ENCODE assay signal across 8 cellular contexts in genomic region chr12:101877816-101878811, GRCh38. TPM values are rescaled to one million over a fixed set of nuclear protein-coding genes. Genes with fewer than 3 reads are reported as not detected.
DNase-seq lines count a peak whose midpoint lies in the region; ATAC-seq and TF ChIP-seq lines count a peak whose summit lies in the region.

No MANE protein-coding gene starts in this region.

- peak; percentile 31 for ATAC-seq in activated CD8-positive, alpha-beta memory T cell treated with anti-CD3 and anti-CD28 coated beads, Interleukin-2, amount 10 ng/mL, durations not matched to agents 7 days and 5 days
- ATAC-seq in HG02642 (IDR thresholded peaks at IDR 0.05; ENCODE audit: poor library complexity, unreplicated experiment) (peak; percentile 26), left lobe of liver (peak; percentile 44), thoracic aorta (ENCODE audit: insufficient number of reproducible peaks, low FRiP score, low read depth) (peak; percentile 3)

- H3K4me3 ChIP-seq in OCI-LY1 (ENCODE audit: low read depth, low read length, poor library complexity, severe bottlenecking): peak overlapping the region; percentile 68
- H3K4me3 ChIP-seq in mammary epithelial cell (replicated peaks in 1 of 3; ENCODE audit: insufficient read depth in 1 of 3, low read depth in 2 of 3, low read length in 3 of 3): peak overlapping the region; percentile 69 to 97 (median 74)
- H3K4me3 ChIP-seq in thoracic aorta: peak overlapping the region; percentile 83

- in situ Hi-C loops in mammary epithelial cell (cut with MboI; ENCODE audit: low sequenced_read_pairs in 2 of 2): no loop called here

- H3K4me1 Mint-ChIP-seq in activated CD8-positive, alpha-beta memory T cell treated with anti-CD3 and anti-CD28 coated beads, Interleukin-2, amount 10 ng/mL, durations not matched to agents 7 days and 5 days: peaks cover 16% of the 10 kb centered on the region

- dilution Hi-C loops in mammary epithelial cell (cut with HindIII; ENCODE audit: low sequenced_read_pairs): no loop called here

- peaks cover 8% of the 10 kb centered on the region for H3K36me3 Mint-ChIP-seq in activated CD8-positive, alpha-beta memory T cell treated with anti-CD3 and anti-CD28 coated beads, Interleukin-2, amount 10 ng/mL, durations not matched to agents 7 days and 5 days

- peak overlapping the region; percentile 91 for H3K27ac Mint-ChIP-seq in activated CD8-positive, alpha-beta memory T cell treated with anti-CD3 and anti-CD28 coated beads, Interleukin-2, amount 10 ng/mL, durations not matched to agents 7 days and 5 days

- no peaks in the 10 kb centered on the region for H3K9me2 ChIP-seq in OCI-LY1 (ENCODE audit: low read depth, low read length)

- no peak for TF ChIP-seq CTCF in OCI-LY1 (IDR thresholded peaks at IDR 0.05; ENCODE audit: low read length)
- no peak for TF ChIP-seq CTCF in mammary epithelial cell (conservative IDR thresholded peaks at IDR 0.05 in 1 of 2, IDR thresholded peaks at IDR 0.05 in 1 of 2; ENCODE audit: extremely low read depth in 1 of 2, insufficient read depth in 1 of 2, low read depth in 1 of 2, low read length in 2 of 2)
- no peak for TF ChIP-seq CTCF in thoracic aorta (IDR thresholded peaks at IDR 0.05)

- intact Hi-C loops in mammary epithelial cell (cut with micrococcal nuclease): loop anchor here (1.0 to 5.0 kb wide), 4 partner anchors 15 to 39 kb away; no protein-coding TSS in a partner anchor

- H3K79me2 ChIP-seq in OCI-LY1 (ENCODE audit: insufficient read depth, low read length) (no peaks in the 10 kb centered on the region), mammary epithelial cell (ENCODE audit: insufficient read depth, low read length) (peaks cover 26% of the 10 kb centered on the region)

- H2AFZ ChIP-seq in OCI-LY1 (ENCODE audit: low read length) (no peak overlapping the region), mammary epithelial cell (ENCODE audit: low read depth, low read length) (peak overlapping the region; percentile 100)

- no peaks in the 10 kb centered on the region for H3F3A ChIP-seq in OCI-LY1 (ENCODE audit: insufficient read depth, low read length)

- H3K4me1 ChIP-seq in OCI-LY1 (ENCODE audit: insufficient read depth, low read length, severe bottlenecking) (peaks cover 10% of the 10 kb centered on the region), mammary epithelial cell (ENCODE audit: insufficient read depth, low read length) (peaks cover 4% of the 10 kb centered on the region), thoracic aorta (ENCODE audit: control insufficient read depth in 1 of 2, low read depth in 2 of 2) (peaks cover 3 to 10% of the 10 kb centered on the region in 2 donors)

- H3K27me3 Mint-ChIP-seq in activated CD8-positive, alpha-beta memory T cell treated with anti-CD3 and anti-CD28 coated beads, Interleukin-2, amount 10 ng/mL, durations not matched to agents 7 days and 5 days: no peaks in the 10 kb centered on the region

- peak overlapping the region; percentile 71 for H3K4me2 ChIP-seq in OCI-LY1 (ENCODE audit: low read length)
- peak overlapping the region; percentile 93 for H3K4me2 ChIP-seq in mammary epithelial cell (ENCODE audit: insufficient read depth, low read depth, low read length)

- peak overlapping the region; percentile 98 for H3K4me3 Mint-ChIP-seq in activated CD8-positive, alpha-beta memory T cell treated with anti-CD3 and anti-CD28 coated beads, Interleukin-2, amount 10 ng/mL, durations not matched to agents 7 days and 5 days

- H4K20me1 ChIP-seq in OCI-LY1 (ENCODE audit: insufficient read depth, low read length): no peaks in the 10 kb centered on the region
- no peaks in the 10 kb centered on the region for H4K20me1 ChIP-seq in mammary epithelial cell (ENCODE audit: insufficient read depth, low read length)

- H3K27ac ChIP-seq in OCI-LY1 (ENCODE audit: low read depth, low read length, poor library complexity, severe bottlenecking) (no peak overlapping the region), mammary epithelial cell (ENCODE audit: insufficient read depth, low read depth, low read length) (peak overlapping the region; percentile 89), thoracic aorta (peak overlapping the region; percentile 96 to 97)

- H3K27me3 ChIP-seq in OCI-LY1 (ENCODE audit: insufficient read depth, low read length): 0 out of 2 replicates have a peak, but pooled peaks cover 5% of the 10 kb centered on the region
- no peaks in the 10 kb centered on the region for H3K27me3 ChIP-seq in mammary epithelial cell (ENCODE audit: insufficient read depth, low read length)
- no peaks in the 10 kb centered on the region for H3K27me3 ChIP-seq in thoracic aorta (replicated peaks; ENCODE audit: insufficient read depth)

- no peaks in the 10 kb centered on the region for H3K9me3 Mint-ChIP-seq in activated CD8-positive, alpha-beta memory T cell treated with anti-CD3 and anti-CD28 coated beads, Interleukin-2, amount 10 ng/mL, durations not matched to agents 7 days and 5 days (ENCODE audit: low read depth)

- H3K36me3 ChIP-seq in OCI-LY1 (ENCODE audit: insufficient read depth, low read length): no peaks in the 10 kb centered on the region
- no peaks in the 10 kb centered on the region for H3K36me3 ChIP-seq in mammary epithelial cell (ENCODE audit: insufficient read depth, low read length)
- H3K36me3 ChIP-seq in thoracic aorta: no peaks in the 10 kb centered on the region

- no peak for DNase-seq in activated CD8-positive, alpha-beta memory T cell treated with anti-CD3 and anti-CD28 coated beads, Interleukin-2, amount 10 ng/mL, durations not matched to agents 7 days and 5 days
- DNase-seq in activated CD8-positive, alpha-beta memory T cell treated with anti-CD3 and anti-CD28 coated beads for 24 hours: no peak
- DNase-seq in mammary epithelial cell (peak; percentile 55), left lobe of liver (ENCODE audit: low spot score) (no peak), thoracic aorta (ENCODE audit: low spot score) (no peak)
- DNase-seq in activated CD4-positive, CD25-positive, alpha-beta regulatory T cell treated with anti-CD3 and anti-CD28 coated beads, Interleukin-2, amount 50 U/mL, for 72 hours: no peak

- CTCF ChIA-PET in activated CD8-positive, alpha-beta memory T cell treated with anti-CD3 and anti-CD28 coated beads, Interleukin-2, amount 10 ng/mL, durations not matched to agents 7 days and 5 days (lab: Charles Lee): interaction anchor here (1.5 to 2.1 kb wide), 4 partner anchors 40 to 105 kb away, joined by 3 to 7 read pairs (median 3); partner anchors contain the start of gene GNPTAB
- CTCF ChIA-PET in mammary epithelial cell (lab: Charles Lee; ENCODE audit: low non-redundant PET): interaction anchor here (0.9 kb wide), 1 partner anchor 17 kb away, joined by 3 read pairs; no protein-coding TSS in a partner anchor

- TSS peak; percentile 41 for BruUV-seq in mammary epithelial cell (replicated peaks; lab: Mats Ljungman, UMichigan)

- WGBS in mammary epithelial cell (ENCODE audit: low coverage, missing lambda C conversion rate): 21% methylated on average over 14 of the region's 31 CpGs

- H3K9ac ChIP-seq in OCI-LY1 (ENCODE audit: low read length) (peak overlapping the region; percentile 54; the same call in 1 of the 2 replicates), mammary epithelial cell (ENCODE audit: insufficient read depth, low read length) (peak overlapping the region; percentile 76)

- H3K9me3 ChIP-seq in OCI-LY1 (ENCODE audit: low read length): no peaks in the 10 kb centered on the region
- no peaks in the 10 kb centered on the region for H3K9me3 ChIP-seq in mammary epithelial cell (replicated peaks; ENCODE audit: insufficient read depth, low read length)
- H3K9me3 ChIP-seq in thoracic aorta: no peaks in the 10 kb centered on the region

RNA-seq across cellular contexts. Expression of gene DRAM1, which starts 0.7 kb away (rescaled TPM):
- total RNA-seq in activated CD8-positive, alpha-beta memory T cell treated with anti-CD3 and anti-CD28 coated beads, Interleukin-2, amount 10 ng/mL, durations not matched to agents 7 days and 5 days: 1 to 10 TPM; 5.4 to 7.3 TPM
- total RNA-seq in mammary epithelial cell (10 to 100 TPM; 24.1 to 35.2 TPM), left lobe of liver (2.5 TPM), thoracic aorta (10 to 100 TPM; 24.2 to 35.3 TPM)
- polyA plus RNA-seq in mammary epithelial cell: 11.2 TPM
- polyA minus RNA-seq in mammary epithelial cell: 10.1 TPM

RNA-seq across cellular contexts. Expression of gene GNPTAB, which starts 47.4 kb away (rescaled TPM):
- 100 to 1,000 TPM; 111 to 156 TPM for total RNA-seq in activated CD8-positive, alpha-beta memory T cell treated with anti-CD3 and anti-CD28 coated beads, Interleukin-2, amount 10 ng/mL, durations not matched to agents 7 days and 5 days
- total RNA-seq in mammary epithelial cell (10 to 100 TPM; 36.1 to 52.2 TPM), left lobe of liver (10.9 TPM), thoracic aorta (10 to 100 TPM; 24.0 to 28.3 TPM)
- 20.4 TPM for polyA plus RNA-seq in mammary epithelial cell
- polyA minus RNA-seq in mammary epithelial cell: 70.1 TPM
